22 cellular contexts compared by ENCODE assay signal in the genomic region with DNA sequence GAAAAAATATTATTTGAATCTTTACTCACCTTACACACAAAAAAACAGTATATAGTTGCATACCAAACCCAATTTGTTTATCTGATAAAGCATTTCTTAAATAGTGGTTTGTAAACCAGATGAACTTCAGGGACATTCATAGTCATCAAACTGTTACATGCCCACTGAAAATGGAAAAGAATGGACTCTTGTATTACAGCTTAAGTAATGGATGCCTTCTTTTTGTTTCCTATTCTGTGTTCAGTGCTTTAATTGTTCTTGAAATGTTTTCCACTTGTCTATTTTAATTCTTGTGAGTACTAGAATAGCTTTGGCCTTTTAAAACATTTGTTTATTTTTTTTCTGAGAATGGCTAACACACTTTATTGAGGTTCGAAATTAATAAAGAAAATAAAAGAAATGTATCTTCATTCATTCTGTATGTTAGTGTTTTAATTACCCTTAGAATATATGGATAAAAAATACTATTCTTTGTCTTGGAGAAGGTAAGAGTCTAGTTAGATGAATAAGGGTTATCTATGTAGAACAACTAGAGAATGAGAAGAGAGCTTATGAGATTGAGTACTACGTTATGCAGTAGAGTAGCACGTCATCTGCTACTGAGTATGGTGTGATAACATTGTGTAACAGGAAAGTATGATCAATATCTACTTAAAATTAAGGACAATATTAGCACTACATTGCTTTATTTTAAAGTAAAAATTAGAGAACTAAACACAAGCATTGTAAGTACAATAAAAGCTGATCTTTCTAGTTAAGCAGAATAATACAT. TPM values are rescaled to one million over a fixed set of nuclear protein-coding genes. Genes with fewer than 3 reads are reported as not detected.
DNase-seq lines count a peak whose midpoint lies in the region; ATAC-seq and TF ChIP-seq lines count a peak whose summit lies in the region.
"Had no signal": no experiment of that assay in that cellular context is flagged by ENCODE, and none has a peak within 500 bp of the region (broad histone marks: within the 10 kb centered on the region; RNA-seq: fewer than 3 reads in every experiment).

No MANE protein-coding gene starts in this region.

- in situ Hi-C loops in GM13977 (cut with MboI; ENCODE audit: low pct_unique_long_range_greater_than_20kb, low sequenced_read_pairs, unreplicated experiment) = loop anchor here (25.0 kb wide), 4 partner anchors 650 to 1400 kb away; a partner anchor contains a TSS

- TF ChIP-seq CTCF in tibial nerve (IDR thresholded peaks at IDR 0.05) = no peak
- no peak for TF ChIP-seq CTCF in GM13977 (IDR thresholded peaks at IDR 0.05; ENCODE audit: extremely low read depth, insufficient read depth, missing control alignments)

- peaks cover 0 to 76% (median 14%) of the 10 kb centered on the region in 4 donors for H3K4me1 ChIP-seq in tibial nerve

- peaks cover 0 to 13% (median 4%) of the 10 kb centered on the region in 3 donors for H3K36me3 ChIP-seq in tibial nerve

- H3K9me3 ChIP-seq in tibial nerve = no peaks in the 10 kb centered on the region

- no peak for TF ChIP-seq EP300 in tibial nerve (IDR thresholded peaks at IDR 0.05)

- no peaks in the 10 kb centered on the region for H3K27me3 ChIP-seq in tibial nerve
- H3K27me3 ChIP-seq: cardiac muscle cell had no signal

- H3K4me3 ChIP-seq in tibial nerve = no peak overlapping the region
- H3K4me3 ChIP-seq: cardiac muscle cell, smooth muscle cell had no signal

- no peak for ATAC-seq in HG02678 (IDR thresholded peaks at IDR 0.05; ENCODE audit: unreplicated experiment)
- ATAC-seq: activated CD4-positive, alpha-beta T cell treated with anti-CD3 and anti-CD28 coated beads for 36 hours; activated CD8-positive, alpha-beta T cell treated with anti-CD3 and anti-CD28 coated beads, Interleukin-2, amount 10 ng/mL, durations not matched to agents 7 days and 5 days; HCT116; natural killer cell; SK-N-SH treated with all-trans-retinoic acid at 6 μM for 48 hours had no signal

- no peak for TF ChIP-seq POLR2A in tibial nerve (IDR thresholded peaks at IDR 0.05)

- WGBS in tibial nerve, 2 donors = 57 to 65% methylated on average over 3 of the region's 3 CpGs

- peak overlapping the region; percentile 55 for H3K27ac ChIP-seq in caudate nucleus (ENCODE audit: low read depth, low read length)
- H3K27ac ChIP-seq in tibial nerve = peak overlapping the region; percentile 8 to 64 (median 38)
- H3K27ac ChIP-seq: cardiac muscle cell had no signal

- DNase-seq in MV-4-11 (lab: John Stamatoyannopoulos, UW) (peak; percentile 37), caudate nucleus (lab: John Stamatoyannopoulos, UW) (no peak), medulla oblongata (ENCODE audit: extremely low spot score) (peak; percentile 63), tibial nerve (ENCODE audit: low spot score in 2 of 2) (no peak), KG1 (lab: John Stamatoyannopoulos, UW) (no peak), GM13977 (ENCODE audit: low spot score) (no peak)
- DNase-seq: activated CD4-positive, alpha-beta T cell treated with anti-CD3 and anti-CD28 coated beads for 36 hours; activated CD8-positive, alpha-beta T cell treated with anti-CD3 and anti-CD28 coated beads, Interleukin-2, amount 10 ng/mL, durations not matched to agents 7 days and 5 days; amygdala; Calu3; natural killer cell; NCI-H2029; NCI-H446; occipital lobe; RPMI8226; stimulated activated CD4-positive, alpha-beta T cell treated with anti-CD3 and anti-CD28 coated beads, Interleukin-1b, Interleukin-23, amount 100 ng/mL, for 48 hours; T-helper 2 cell had no signal

RNA-seq across cellular contexts. Expression of a gene that starts 9.9 kb away (rescaled TPM):
- 10 to 100 TPM; 16.2 to 33.4 (median 23.9) TPM for total RNA-seq in tibial nerve

Comparison
In these comparisons a context has a peak if more than half of its experiments do, and no peak if none do; other contexts are left out.
1. DNase-seq: peak in MV-4-11 (single experiment) and medulla oblongata (single experiment); none in caudate nucleus (0 of 61), tibial nerve (0 of 2), KG1 (single experiment) and GM13977 (single experiment).